8 cellular contexts compared by ENCODE assay signal in genomic region chr11:723120-723883, GRCh38. TPM values are rescaled to one million over a fixed set of nuclear protein-coding genes. Genes with fewer than 3 reads are reported as not detected.
A peak's percentile ranks its signal among the peaks of the same experiment; 100 is the strongest.
DNase-seq lines count a peak whose midpoint lies in the region; ATAC-seq, FAIRE-seq and TF ChIP-seq lines count a peak whose summit lies in the region.

No MANE protein-coding gene starts in this region.

- no peaks in the 10 kb centered on the region for H3K27me3 ChIP-seq in GM23338 (ENCODE audit: insufficient read depth)

- H3K4me3 Mint-ChIP-seq in CD14-positive monocyte (peak overlapping the region; percentile 61 to 86), GM23338 (no peak overlapping the region; the same call in 2 of the 3 replicates)

- H3K4me1 ChIP-seq in GM23338 (ENCODE audit: insufficient read depth) = peaks cover 6% of the 10 kb centered on the region
- peaks cover 0 to 11% of the 10 kb centered on the region in 2 donors for H3K4me1 ChIP-seq in kidney (ENCODE audit: control insufficient read depth in 1 of 2, insufficient read depth in 1 of 2, low read depth in 1 of 2, low read length in 2 of 2)

- in situ Hi-C loops in astrocyte of the cerebellum (cut with HindIII; ENCODE audit: low sequenced_read_pairs) = no loop called here

- no peak overlapping the region for H3K9ac ChIP-seq in kidney (ENCODE audit: low read length in 2 of 2)

- H3K27ac ChIP-seq in GM23338 (ENCODE audit: low read depth) = no peak overlapping the region
- no peak overlapping the region for H3K27ac ChIP-seq in kidney (ENCODE audit: low read depth in 2 of 2, low read length in 2 of 2)

- H3K9me3 Mint-ChIP-seq in CD14-positive monocyte (peaks cover 0 to 26% (median 4%) of the 10 kb centered on the region in 7 donors), GM23338 (no peaks in the 10 kb centered on the region; the same call in 2 of the 3 replicates)

- intact Hi-C loops in CD14-positive monocyte (cut with micrococcal nuclease) = loop anchor here (1.0 to 5.0 kb wide), 4 partner anchors 61 to 171 kb away; no protein-coding TSS in a partner anchor
- intact Hi-C loops in kidney (cut with DNase I) = loop anchor here (10.0 kb wide), 1 partner anchor 169 kb away; no protein-coding TSS in a partner anchor

- H2AFZ ChIP-seq in GM23338 = no peak overlapping the region

- H3K4me2 ChIP-seq in GM23338 = no peak overlapping the region

- peaks cover 44 to 87% (median 65%) of the 10 kb centered on the region in 3 donors for H3K27me3 Mint-ChIP-seq in CD14-positive monocyte (ENCODE audit: low read depth in 3 of 3)
- H3K27me3 Mint-ChIP-seq in GM23338 (ENCODE audit: insufficient read depth, low read depth, poor library complexity) = peaks cover 19% of the 10 kb centered on the region

- H3K36me3 ChIP-seq in GM23338 (ENCODE audit: insufficient read depth) (no peaks in the 10 kb centered on the region), kidney (ENCODE audit: control insufficient read depth in 1 of 2, insufficient read depth in 2 of 2, low read length in 2 of 2) (peaks cover 0 to 12% of the 10 kb centered on the region in 2 donors)

- H3K36me3 Mint-ChIP-seq in CD14-positive monocyte = peaks cover 0 to 1% of the 10 kb centered on the region in 2 donors
- H3K36me3 Mint-ChIP-seq in GM23338 (ENCODE audit: low read depth) = no peaks in the 10 kb centered on the region

- H4K20me1 ChIP-seq in GM23338 (replicated peaks; ENCODE audit: insufficient read depth) = no peaks in the 10 kb centered on the region

- ATAC-seq in GM23338 (no peak), GM21423 (IDR thresholded peaks at IDR 0.05; ENCODE audit: unreplicated experiment) (no peak)

- 0 out of 2 replicates have a peak, but pooled peaks cover 22% of the 10 kb centered on the region for H3F3A ChIP-seq in GM23338 (replicated peaks; ENCODE audit: low read depth)

- TF ChIP-seq CTCF in CD14-positive monocyte (IDR thresholded peaks at IDR 0.05) (peak; percentile 85), GM23338 (conservative IDR thresholded peaks at IDR 0.05; ENCODE audit: low read depth in 2 of 2) (peak; percentile 81 to 92), astrocyte of the cerebellum (IDR thresholded peaks at IDR 0.05; ENCODE audit: low read depth, low read length, missing control alignments) (peak; percentile 51), kidney (IDR thresholded peaks at IDR 0.05; ENCODE audit: borderline replicate concordance, extremely low read depth, insufficient read depth) (peak; percentile 60)

- FAIRE-seq in RCC 7860 (lab: Jason Lieb, UNC) (no peak), kidney (lab: Jason Lieb, UNC) (no peak)

- H3K9me3 ChIP-seq in kidney (ENCODE audit: control insufficient read depth in 1 of 2, low read length in 2 of 2) = no peaks in the 10 kb centered on the region

- H3K9me2 ChIP-seq in GM23338 (ENCODE audit: insufficient read depth) = no peaks in the 10 kb centered on the region

- DNase-seq in CD14-positive monocyte (ENCODE audit: low spot score) (no peak), GM23338 (ENCODE audit: low spot score) (peak; percentile 73), RCC 7860 (ENCODE audit: low spot score) (peak; percentile 28), astrocyte of the cerebellum (ENCODE audit: low read depth) (peak; percentile 49), kidney (no peak), superior temporal gyrus (ENCODE audit: extremely low spot score) (peak; percentile 80), GOT3 (lab: John Stamatoyannopoulos, UW) (no peak)

- H3K4me1 Mint-ChIP-seq in CD14-positive monocyte (peaks cover 16% of the 10 kb centered on the region), GM23338 (peaks cover 9% of the 10 kb centered on the region; the same call in 2 of the 3 replicates)

- H3K79me2 ChIP-seq in GM23338 (replicated peaks; ENCODE audit: insufficient read depth) = no peaks in the 10 kb centered on the region

- H3K4me3 ChIP-seq in GM23338 = no peak overlapping the region
- H3K4me3 ChIP-seq in astrocyte of the cerebellum (ENCODE audit: low read depth, low read length) = no peak overlapping the region
- no peak overlapping the region for H3K4me3 ChIP-seq in kidney (ENCODE audit: low read length in 2 of 2)

- H3K27ac Mint-ChIP-seq in CD14-positive monocyte (peak overlapping the region in 1 of 7 donors; percentile 43), GM23338 (no peak overlapping the region)

TF ChIP-seq in GM23338, 12 proteins besides CTCF, POLR2A, EP300 and RAD21 (continues in another document):
- TF ChIP-seq, protein P1, sequence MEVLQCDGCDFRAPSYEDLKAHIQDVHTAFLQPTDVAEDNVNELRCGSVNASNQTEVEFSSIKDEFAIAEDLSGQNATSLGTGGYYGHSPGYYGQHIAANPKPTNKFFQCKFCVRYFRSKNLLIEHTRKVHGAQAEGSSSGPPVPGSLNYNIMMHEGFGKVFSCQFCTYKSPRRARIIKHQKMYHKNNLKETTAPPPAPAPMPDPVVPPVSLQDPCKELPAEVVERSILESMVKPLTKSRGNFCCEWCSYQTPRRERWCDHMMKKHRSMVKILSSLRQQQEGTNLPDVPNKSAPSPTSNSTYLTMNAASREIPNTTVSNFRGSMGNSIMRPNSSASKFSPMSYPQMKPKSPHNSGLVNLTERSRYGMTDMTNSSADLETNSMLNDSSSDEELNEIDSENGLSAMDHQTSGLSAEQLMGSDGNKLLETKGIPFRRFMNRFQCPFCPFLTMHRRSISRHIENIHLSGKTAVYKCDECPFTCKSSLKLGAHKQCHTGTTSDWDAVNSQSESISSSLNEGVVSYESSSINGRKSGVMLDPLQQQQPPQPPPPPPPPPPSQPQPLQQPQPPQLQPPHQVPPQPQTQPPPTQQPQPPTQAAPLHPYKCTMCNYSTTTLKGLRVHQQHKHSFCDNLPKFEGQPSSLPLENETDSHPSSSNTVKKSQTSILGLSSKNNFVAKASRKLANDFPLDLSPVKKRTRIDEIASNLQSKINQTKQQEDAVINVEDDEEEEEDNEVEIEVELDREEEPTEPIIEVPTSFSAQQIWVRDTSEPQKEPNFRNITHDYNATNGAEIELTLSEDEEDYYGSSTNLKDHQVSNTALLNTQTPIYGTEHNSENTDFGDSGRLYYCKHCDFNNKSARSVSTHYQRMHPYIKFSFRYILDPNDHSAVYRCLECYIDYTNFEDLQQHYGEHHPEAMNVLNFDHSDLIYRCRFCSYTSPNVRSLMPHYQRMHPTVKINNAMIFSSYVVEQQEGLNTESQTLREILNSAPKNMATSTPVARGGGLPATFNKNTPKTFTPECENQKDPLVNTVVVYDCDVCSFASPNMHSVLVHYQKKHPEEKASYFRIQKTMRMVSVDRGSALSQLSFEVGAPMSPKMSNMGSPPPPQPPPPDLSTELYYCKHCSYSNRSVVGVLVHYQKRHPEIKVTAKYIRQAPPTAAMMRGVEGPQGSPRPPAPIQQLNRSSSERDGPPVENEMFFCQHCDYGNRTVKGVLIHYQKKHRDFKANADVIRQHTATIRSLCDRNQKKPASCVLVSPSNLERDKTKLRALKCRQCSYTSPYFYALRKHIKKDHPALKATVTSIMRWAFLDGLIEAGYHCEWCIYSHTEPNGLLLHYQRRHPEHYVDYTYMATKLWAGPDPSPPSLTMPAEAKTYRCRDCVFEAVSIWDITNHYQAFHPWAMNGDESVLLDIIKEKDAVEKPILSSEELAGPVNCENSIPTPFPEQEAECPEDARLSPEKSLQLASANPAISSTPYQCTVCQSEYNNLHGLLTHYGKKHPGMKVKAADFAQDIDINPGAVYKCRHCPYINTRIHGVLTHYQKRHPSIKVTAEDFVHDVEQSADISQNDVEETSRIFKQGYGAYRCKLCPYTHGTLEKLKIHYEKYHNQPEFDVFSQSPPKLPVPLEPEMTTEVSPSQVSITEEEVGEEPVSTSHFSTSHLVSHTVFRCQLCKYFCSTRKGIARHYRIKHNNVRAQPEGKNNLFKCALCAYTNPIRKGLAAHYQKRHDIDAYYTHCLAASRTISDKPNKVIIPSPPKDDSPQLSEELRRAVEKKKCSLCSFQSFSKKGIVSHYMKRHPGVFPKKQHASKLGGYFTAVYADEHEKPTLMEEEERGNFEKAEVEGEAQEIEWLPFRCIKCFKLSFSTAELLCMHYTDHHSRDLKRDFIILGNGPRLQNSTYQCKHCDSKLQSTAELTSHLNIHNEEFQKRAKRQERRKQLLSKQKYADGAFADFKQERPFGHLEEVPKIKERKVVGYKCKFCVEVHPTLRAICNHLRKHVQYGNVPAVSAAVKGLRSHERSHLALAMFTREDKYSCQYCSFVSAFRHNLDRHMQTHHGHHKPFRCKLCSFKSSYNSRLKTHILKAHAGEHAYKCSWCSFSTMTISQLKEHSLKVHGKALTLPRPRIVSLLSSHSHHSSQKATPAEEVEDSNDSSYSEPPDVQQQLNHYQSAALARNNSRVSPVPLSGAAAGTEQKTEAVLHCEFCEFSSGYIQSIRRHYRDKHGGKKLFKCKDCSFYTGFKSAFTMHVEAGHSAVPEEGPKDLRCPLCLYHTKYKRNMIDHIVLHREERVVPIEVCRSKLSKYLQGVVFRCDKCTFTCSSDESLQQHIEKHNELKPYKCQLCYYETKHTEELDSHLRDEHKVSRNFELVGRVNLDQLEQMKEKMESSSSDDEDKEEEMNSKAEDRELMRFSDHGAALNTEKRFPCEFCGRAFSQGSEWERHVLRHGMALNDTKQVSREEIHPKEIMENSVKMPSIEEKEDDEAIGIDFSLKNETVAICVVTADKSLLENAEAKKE (CRISPR knock-in tag; IDR thresholded peaks at IDR 0.05) = no peak
- TF ChIP-seq ZNF114 (CRISPR knock-in tag; IDR thresholded peaks at IDR 0.05) = no peak

RNA-seq across cellular contexts. Expression of gene EPS8L2, which starts 17.3 kb away (rescaled TPM):
- polyA plus RNA-seq in CD14-positive monocyte = not detected
- 34.1 and 38.7 TPM in 2 replicates for total RNA-seq in GM23338 (2014; rRNA removed; shearing (Covaris generic))
- 56.5 and 59.4 TPM in 2 replicates for polyA plus RNA-seq in GM23338 (2016; fragmentation: Nextera tagmentation; extraction: Ambion mirVana)
- 287 TPM for total RNA-seq in kidney
- polyA plus RNA-seq in kidney (ENCODE audit: insufficient read depth, low read depth, low replicate concordance) = 199 TPM

RNA-seq across cellular contexts. Expression of gene TALDO1, which starts 24.0 kb away (rescaled TPM):
- polyA plus RNA-seq in CD14-positive monocyte (1,000 to 10,000 TPM; 1,224 to 1,249 TPM), GM23338 (2016; fragmentation: Nextera tagmentation; extraction: Ambion mirVana) (402 and 411 TPM in 2 replicates), kidney (ENCODE audit: insufficient read depth, low read depth, low replicate concordance) (312 TPM)
- 339 and 353 TPM in 2 replicates for total RNA-seq in GM23338 (2014; rRNA removed; shearing (Covaris generic))
- total RNA-seq in kidney = 175 TPM

RNA-seq across cellular contexts. Expression of gene TMEM80, which starts 27.7 kb away (rescaled TPM):
- 10 to 100 TPM; 31.6 to 37.3 TPM for polyA plus RNA-seq in CD14-positive monocyte
- total RNA-seq in GM23338 (2014; rRNA removed; shearing (Covaris generic)) = 12.8 and 13.1 TPM in 2 replicates
- polyA plus RNA-seq in GM23338 (2016; fragmentation: Nextera tagmentation; extraction: Ambion mirVana) = 25.1 and 25.4 TPM in 2 replicates
- 38.6 TPM for total RNA-seq in kidney
- 36.2 TPM for polyA plus RNA-seq in kidney (ENCODE audit: insufficient read depth, low read depth, low replicate concordance)

RNA-seq across cellular contexts. Expression of gene DEAF1, which starts 28.3 kb away (rescaled TPM):
- polyA plus RNA-seq in CD14-positive monocyte = 10 to 100 TPM; 18.0 to 22.2 TPM
- total RNA-seq in GM23338 (2014; rRNA removed; shearing (Covaris generic)) = 33.5 and 42.6 TPM in 2 replicates
- polyA plus RNA-seq in GM23338 (2016; fragmentation: Nextera tagmentation; extraction: Ambion mirVana) = 47.8 and 49.3 TPM in 2 replicates
- total RNA-seq in kidney = 54.5 TPM
- polyA plus RNA-seq in kidney (ENCODE audit: insufficient read depth, low read depth, low replicate concordance) = 30.2 TPM

RNA-seq across cellular contexts. Expression of gene GATD1, which starts 54.0 kb away (rescaled TPM):
- polyA plus RNA-seq in CD14-positive monocyte (1 to 10 TPM; 4.5 to 4.6 TPM), GM23338 (2016; fragmentation: Nextera tagmentation; extraction: Ambion mirVana) (39.3 and 44.9 TPM in 2 replicates), kidney (ENCODE audit: insufficient read depth, low read depth, low replicate concordance) (38.3 TPM)
- 28.0 and 51.0 TPM in 2 replicates for total RNA-seq in GM23338 (2014; rRNA removed; shearing (Covaris generic))
- 66.2 TPM for total RNA-seq in kidney

Comparison
In these comparisons a context has a peak if more than half of its experiments do, and no peak if none do; other contexts are left out.
1. DNase-seq: peak in GM23338 (single experiment), RCC 7860 (single experiment), astrocyte of the cerebellum (single experiment) and superior temporal gyrus (single experiment); none in CD14-positive monocyte (single experiment), kidney (single experiment) and GOT3 (single experiment).
2. RNA of gene EPS8L2, which starts 17.3 kb away (polyA plus RNA-seq): 199 TPM in kidney (single experiment) and 56.5 to 59.4 TPM in GM23338; not detected in CD14-positive monocyte; every median in the first group is over 10 times any median in the second.
3. Peak in every context shown above with its lines, with median percentiles within 50 percentile points of each other: CTCF ChIP-seq.